1 cellular context compared by ENCODE assay signal in genomic region chr2:38523728-38524437, GRCh38.
TF ChIP-seq lines count a peak whose summit lies in the region.

No MANE protein-coding gene starts in this region.

TF ChIP-seq in HepG2, 621 proteins besides CTCF, POLR2A, EP300 and RAD21 (continued from another document):
- peak; percentile 72 for TF ChIP-seq ZNF770 (CRISPR knock-in tag; IDR thresholded peaks at IDR 0.05)
- TF ChIP-seq ZSCAN20 (CRISPR knock-in tag; IDR thresholded peaks at IDR 0.05; ENCODE audit: borderline replicate concordance), result no peak
- no peak for TF ChIP-seq GABPB1 (CRISPR knock-in tag; IDR thresholded peaks at IDR 0.05)
- 0 out of 2 replicates have a peak, but pooled peaks have one; percentile 30 for TF ChIP-seq ZNF543 (CRISPR knock-in tag; IDR thresholded peaks at IDR 0.05)
- TF ChIP-seq MYC (CRISPR knock-in tag; IDR thresholded peaks at IDR 0.05; ENCODE audit: borderline replicate concordance), result peak; percentile 56; the same call in 1 of the 2 replicates
- no peak for TF ChIP-seq TOE1 (CRISPR knock-in tag; IDR thresholded peaks at IDR 0.05)
- TF ChIP-seq AHR (CRISPR knock-in tag; IDR thresholded peaks at IDR 0.05), result no peak
- no peak for TF ChIP-seq MLLT10 (CRISPR knock-in tag; IDR thresholded peaks at IDR 0.05)
